ENCODE assay signal across 12 cellular contexts in genomic region chr2:37636209-37637077, GRCh38. TPM values are rescaled to one million over a fixed set of nuclear protein-coding genes. Genes with fewer than 3 reads are reported as not detected.
DNase-seq lines count a peak whose midpoint lies in the region; ATAC-seq and TF ChIP-seq lines count a peak whose summit lies in the region.
"Had no signal": no experiment of that assay in that cellular context is flagged by ENCODE, and none has a peak within 500 bp of the region (broad histone marks: within the 10 kb centered on the region; RNA-seq: fewer than 3 reads in every experiment).

No MANE protein-coding gene starts in this region.

- TF ChIP-seq CTCF in progenitor cell of endocrine pancreas (IDR thresholded peaks at IDR 0.05; ENCODE audit: unreplicated experiment): no peak

- DNase-seq in GM23248: peak; percentile 32
- no peak for DNase-seq in T-cell
- DNase-seq in naive thymus-derived CD4-positive, alpha-beta T cell: no peak
- DNase-seq in cerebellum (ENCODE audit: low spot score): no peak
- no peak for DNase-seq in C1 segment of cervical spinal cord (lab: John Stamatoyannopoulos, UW)
- no peak for DNase-seq in progenitor cell of endocrine pancreas (ENCODE audit: low spot score, unreplicated experiment)
- DNase-seq in NCI-H146 (lab: John Stamatoyannopoulos, UW): no peak
- DNase-seq: left colon, MM.1S, right lobe of liver had no signal

- peaks cover 80% of the 10 kb centered on the region for H3K4me1 ChIP-seq in GM23248 (ENCODE audit: insufficient read depth)
- H3K4me1 ChIP-seq in naive thymus-derived CD4-positive, alpha-beta T cell (ENCODE audit: control insufficient read depth in 2 of 2, insufficient read depth in 2 of 2, low read length in 2 of 2): peaks cover 24 to 57% of the 10 kb centered on the region in 2 donors
- H3K4me1 ChIP-seq: right lobe of liver had no signal

- H3K27ac ChIP-seq in GM23248: peak overlapping the region; percentile 86
- peak overlapping the region; percentile 41 for H3K27ac ChIP-seq in naive thymus-derived CD4-positive, alpha-beta T cell (ENCODE audit: low read depth, low read length)
- H3K27ac ChIP-seq: right lobe of liver, SJSA1 had no signal

- CTCF ChIA-PET in T-cell (lab: Charles Lee): no interaction called here
- CTCF ChIA-PET in naive thymus-derived CD4-positive, alpha-beta T cell (lab: Charles Lee): interaction anchor here (0.7 kb wide), 1 partner anchor 211 kb away, joined by 3 read pairs; no protein-coding TSS in a partner anchor

- H3K79me2 ChIP-seq in GM23248 (ENCODE audit: insufficient read depth): no peaks in the 10 kb centered on the region

- no peaks in the 10 kb centered on the region for H3K9me3 ChIP-seq in GM23248 (ENCODE audit: low read depth)
- no peaks in the 10 kb centered on the region for H3K9me3 ChIP-seq in naive thymus-derived CD4-positive, alpha-beta T cell (ENCODE audit: control insufficient read depth in 2 of 3, low read length in 3 of 3)
- H3K9me3 ChIP-seq: right lobe of liver, SJSA1 had no signal

- H3K4me3 Mint-ChIP-seq in T-cell: peak overlapping the region in 1 of 3 donors; percentile 50
- peak overlapping the region in 5 of 10 donors; percentile 11 to 58 (median 42) for H3K4me3 Mint-ChIP-seq in naive thymus-derived CD4-positive, alpha-beta T cell
- no peak overlapping the region for H3K4me3 Mint-ChIP-seq in progenitor cell of endocrine pancreas (ENCODE audit: low read depth)

- H3K4me2 ChIP-seq in GM23248 (ENCODE audit: unreplicated experiment): no peak overlapping the region

- H3K9me3 Mint-ChIP-seq in T-cell (no peaks in the 10 kb centered on the region), progenitor cell of endocrine pancreas (ENCODE audit: low read depth) (no peaks in the 10 kb centered on the region)
- peaks cover 0 to 8% (median 0%) of the 10 kb centered on the region in 11 donors for H3K9me3 Mint-ChIP-seq in naive thymus-derived CD4-positive, alpha-beta T cell

- peaks cover 19% of the 10 kb centered on the region for H3K36me3 Mint-ChIP-seq in T-cell
- peaks cover 0 to 13% (median 3%) of the 10 kb centered on the region in 5 donors for H3K36me3 Mint-ChIP-seq in naive thymus-derived CD4-positive, alpha-beta T cell
- H3K36me3 Mint-ChIP-seq in progenitor cell of endocrine pancreas (ENCODE audit: insufficient read depth): peaks cover 6% of the 10 kb centered on the region

- no peaks in the 10 kb centered on the region for H3K27me3 Mint-ChIP-seq in T-cell
- peaks cover 0 to 13% (median 0%) of the 10 kb centered on the region in 5 donors for H3K27me3 Mint-ChIP-seq in naive thymus-derived CD4-positive, alpha-beta T cell
- peaks cover 19% of the 10 kb centered on the region for H3K27me3 Mint-ChIP-seq in progenitor cell of endocrine pancreas

- H3K36me3 ChIP-seq in GM23248 (ENCODE audit: low read depth): peaks cover 14% of the 10 kb centered on the region
- no peaks in the 10 kb centered on the region for H3K36me3 ChIP-seq in naive thymus-derived CD4-positive, alpha-beta T cell (ENCODE audit: control insufficient read depth in 2 of 3, insufficient read depth in 3 of 3, low read length in 3 of 3)
- H3K36me3 ChIP-seq: right lobe of liver had no signal

- in situ Hi-C loops in GM23248 (cut with MboI): no loop called here

- 95 to 97% methylated on average over 4 of the region's 4 CpGs for WGBS in GM23248 (ENCODE audit: low coverage in 1 of 2, low lambda C conversion rate in 2 of 2, missing lambda C conversion rate in 2 of 2), 2 experiments

- peaks cover 68% of the 10 kb centered on the region for H3F3A ChIP-seq in GM23248 (ENCODE audit: insufficient read depth)

- peak overlapping the region; percentile 84 to 91 for H3K27ac Mint-ChIP-seq in T-cell
- peak overlapping the region in 7 of 9 donors; percentile 5 to 83 (median 80) for H3K27ac Mint-ChIP-seq in naive thymus-derived CD4-positive, alpha-beta T cell
- no peak overlapping the region for H3K27ac Mint-ChIP-seq in progenitor cell of endocrine pancreas

- POLR2A ChIA-PET in T-cell (lab: Charles Lee): no interaction called here
- POLR2A ChIA-PET in naive thymus-derived CD4-positive, alpha-beta T cell (lab: Charles Lee): interaction anchor here (0.6 to 1.0 kb wide), 3 partner anchors 12 to 34 kb away, joined by 3 read pairs; no protein-coding TSS in a partner anchor

- no peak overlapping the region for H3K4me3 ChIP-seq in GM23248
- H3K4me3 ChIP-seq in naive thymus-derived CD4-positive, alpha-beta T cell (ENCODE audit: low read length): no peak overlapping the region
- H3K4me3 ChIP-seq: right lobe of liver, SJSA1 had no signal

- H3K9me2 ChIP-seq in GM23248 (ENCODE audit: insufficient read depth): no peaks in the 10 kb centered on the region

- no peaks in the 10 kb centered on the region for H4K20me1 ChIP-seq in GM23248 (ENCODE audit: insufficient read depth)

- peak overlapping the region; percentile 49 for H3K9ac ChIP-seq in GM23248

- intact Hi-C loops in naive thymus-derived CD4-positive, alpha-beta T cell (cut with micrococcal nuclease): no loop called here

- ATAC-seq in GM18858 (IDR thresholded peaks at IDR 0.05; ENCODE audit: unreplicated experiment) (peak; percentile 20), T-cell (replicated peaks in 1 of 4) (no peak)
- ATAC-seq in naive thymus-derived CD4-positive, alpha-beta T cell: peak; percentile 24

- H3K4me1 Mint-ChIP-seq in T-cell: peaks cover 43 to 83% (median 77%) of the 10 kb centered on the region in 3 donors
- H3K4me1 Mint-ChIP-seq in naive thymus-derived CD4-positive, alpha-beta T cell: peaks cover 29 to 69% (median 35%) of the 10 kb centered on the region in 7 donors
- H3K4me1 Mint-ChIP-seq in progenitor cell of endocrine pancreas (ENCODE audit: low read depth): peaks cover 7% of the 10 kb centered on the region

- H2AFZ ChIP-seq in GM23248: no peak overlapping the region

- H3K27me3 ChIP-seq in GM23248 (replicated peaks; ENCODE audit: insufficient read depth): no peaks in the 10 kb centered on the region
- H3K27me3 ChIP-seq in naive thymus-derived CD4-positive, alpha-beta T cell (ENCODE audit: control insufficient read depth in 2 of 2, insufficient read depth in 2 of 2, low read length in 2 of 2): no peaks in the 10 kb centered on the region
- H3K27me3 ChIP-seq: right lobe of liver, SJSA1 had no signal

RNA-seq across cellular contexts. Expression of gene CDC42EP3, which starts 35.0 kb away (rescaled TPM):
- 144 and 166 TPM in 2 replicates for total RNA-seq in GM23248 (2014; rRNA removed; shearing (Covaris generic))
- polyA plus RNA-seq in GM23248 (2016; fragmentation: Nextera tagmentation; extraction: Ambion mirVana): 289 and 295 TPM in 2 replicates
- total RNA-seq in T-cell (10 to 100 TPM; 30.0 to 60.3 (median 37.6) TPM), cerebellum (14.7 TPM), progenitor cell of endocrine pancreas (43.1 and 48.5 TPM in 2 replicates)
- total RNA-seq in naive thymus-derived CD4-positive, alpha-beta T cell: 10 to 100 TPM; 15.9 to 96.3 (median 17.7) TPM
- polyA plus RNA-seq in naive thymus-derived CD4-positive, alpha-beta T cell: 10 to 100 TPM; 26.7 to 29.2 TPM

Comparison
In these comparisons a context has a peak if more than half of its experiments do, and no peak if none do; other contexts are left out.
1. ATAC-seq: peak in GM18858 (single experiment) and naive thymus-derived CD4-positive, alpha-beta T cell (single experiment); none in T-cell (0 of 4).